11 cellular contexts compared by ENCODE assay signal in the genomic region with DNA sequence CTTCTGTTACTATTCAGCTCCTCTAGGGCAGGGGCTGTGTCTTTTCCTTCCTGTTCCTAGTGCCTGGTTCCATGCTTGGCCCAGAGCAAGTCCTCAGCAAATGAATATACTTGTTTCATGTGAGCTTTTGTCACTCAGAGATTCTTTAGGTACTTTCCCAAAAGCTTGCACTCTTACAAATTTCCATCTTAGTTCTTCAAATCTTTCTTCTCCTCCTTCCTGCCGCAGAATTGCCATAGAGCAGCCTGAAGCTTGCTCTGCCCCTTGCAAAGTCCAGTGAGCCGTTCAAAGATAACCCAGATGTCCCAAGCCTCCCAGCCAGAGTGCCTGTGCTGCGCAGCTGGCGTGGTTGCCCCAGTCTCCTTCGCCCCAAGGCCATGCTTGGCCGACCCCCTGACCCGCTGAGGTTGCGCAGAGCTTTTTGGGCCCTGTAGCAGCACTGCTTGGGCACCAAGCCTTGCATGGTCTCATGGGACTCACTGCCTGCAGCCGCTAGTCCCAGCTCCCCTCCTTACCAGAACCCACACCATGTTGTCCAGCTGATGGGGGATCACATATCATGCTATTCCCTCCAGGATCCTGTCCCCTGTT. TPM values are rescaled to one million over a fixed set of nuclear protein-coding genes. Genes with fewer than 3 reads are reported as not detected.
DNase-seq lines count a peak whose midpoint lies in the region; ATAC-seq, FAIRE-seq and TF ChIP-seq lines count a peak whose summit lies in the region.
"Had no signal": no experiment of that assay in that cellular context is flagged by ENCODE, and none has a peak within 500 bp of the region (broad histone marks: within the 10 kb centered on the region; RNA-seq: fewer than 3 reads in every experiment).

No MANE protein-coding gene starts in this region.

- H3K9ac ChIP-seq in kidney (ENCODE audit: low read length in 2 of 2): no peak overlapping the region

- H3K27me3 ChIP-seq in stomach: no peaks in the 10 kb centered on the region

- H3K36me3 ChIP-seq in kidney (ENCODE audit: control insufficient read depth in 1 of 2, insufficient read depth in 2 of 2, low read length in 2 of 2) (no peaks in the 10 kb centered on the region), stomach (no peaks in the 10 kb centered on the region)

- H3K4me3 ChIP-seq in kidney (ENCODE audit: low read length in 2 of 2): no peak overlapping the region
- H3K4me3 ChIP-seq in stomach: no peak overlapping the region

- ATAC-seq in GM18861 (IDR thresholded peaks at IDR 0.05; ENCODE audit: unreplicated experiment) (peak; percentile 34), GM21515 (IDR thresholded peaks at IDR 0.05; ENCODE audit: unreplicated experiment) (no peak)

- H3K4me1 ChIP-seq in kidney (ENCODE audit: control insufficient read depth in 1 of 2, insufficient read depth in 1 of 2, low read depth in 1 of 2, low read length in 2 of 2) (peaks cover 21 to 27% of the 10 kb centered on the region in 2 donors), stomach (peaks cover 73 to 92% (median 81%) of the 10 kb centered on the region in 4 donors)

- no peak for TF ChIP-seq CTCF in kidney (IDR thresholded peaks at IDR 0.05; ENCODE audit: borderline replicate concordance, extremely low read depth, insufficient read depth)
- no peak for TF ChIP-seq CTCF in stomach (IDR thresholded peaks at IDR 0.05)

- no peak for FAIRE-seq in kidney (lab: Jason Lieb, UNC)

- no peak for TF ChIP-seq POLR2A in stomach (IDR thresholded peaks at IDR 0.05)

- H3K27ac ChIP-seq in kidney (ENCODE audit: low read depth in 2 of 2, low read length in 2 of 2) (peak overlapping the region; percentile 7 to 77), stomach (peak overlapping the region in 4 of 5 donors; percentile 76 to 89 (median 85))

- TF ChIP-seq EP300 in stomach (IDR thresholded peaks at IDR 0.05): no peak

- 67 to 86% (median 79%) methylated on average over 9 of the region's 9 CpGs for WGBS in stomach, 5 donors

- H3K9me3 ChIP-seq in kidney (ENCODE audit: control insufficient read depth in 1 of 2, low read length in 2 of 2) (no peaks in the 10 kb centered on the region), stomach (no peaks in the 10 kb centered on the region)

- intact Hi-C loops in kidney (cut with DNase I) (no loop called here), stomach (cut with DNase I; ENCODE audit: low total_unique reads) (no loop called here)

- DNase-seq in RPMI7951 (ENCODE audit: low read depth): peak; percentile 81
- DNase-seq in kidney: peak; percentile 71
- DNase-seq in stomach: no peak
- DNase-seq in NCI-H345 (lab: John Stamatoyannopoulos, UW): no peak
- DNase-seq in NCI-H1694 treated with DMSO at 0.1 percent for 48 hours (lab: John Stamatoyannopoulos, UW): no peak
- DNase-seq in SKM-1 treated with dmso at 0.1 percent for 144 hours (lab: John Stamatoyannopoulos, UW; ENCODE audit: unreplicated experiment): no peak
- DNase-seq: activated CD4-positive, alpha-beta T cell treated with anti-CD3 and anti-CD28 coated beads for 1 hour; DND-41; naive B cell had no signal

RNA-seq across cellular contexts. Expression of gene CHST3, which starts 20.7 kb away (rescaled TPM):
- 9.4 and 14.5 TPM in 2 replicates for total RNA-seq in RPMI7951 (2014; rRNA removed; shearing (Covaris generic))
- total RNA-seq in kidney: 31.5 TPM
- 9.1 TPM for polyA plus RNA-seq in kidney (ENCODE audit: insufficient read depth, low read depth, low replicate concordance)
- 10 to 100 TPM in 4 of 5 donors, 1 to 10 TPM in 1; 4.9 to 26.8 (median 17.0) TPM for total RNA-seq in stomach
- 1 to 10 TPM; 1.5 to 4.7 (median 3.3) TPM for polyA plus RNA-seq in stomach

Comparison
In these comparisons a context has a peak if more than half of its experiments do, and no peak if none do; other contexts are left out.
1. DNase-seq: peak in RPMI7951 (single experiment) and kidney (single experiment); none in stomach (single experiment), NCI-H345 (single experiment), NCI-H1694 treated with DMSO at 0.1 percent for 48 hours (single experiment) and SKM-1 treated with dmso at 0.1 percent for 144 hours (single experiment).